Comparison of ENCODE assay signal across 22 cellular contexts in the genomic region with DNA sequence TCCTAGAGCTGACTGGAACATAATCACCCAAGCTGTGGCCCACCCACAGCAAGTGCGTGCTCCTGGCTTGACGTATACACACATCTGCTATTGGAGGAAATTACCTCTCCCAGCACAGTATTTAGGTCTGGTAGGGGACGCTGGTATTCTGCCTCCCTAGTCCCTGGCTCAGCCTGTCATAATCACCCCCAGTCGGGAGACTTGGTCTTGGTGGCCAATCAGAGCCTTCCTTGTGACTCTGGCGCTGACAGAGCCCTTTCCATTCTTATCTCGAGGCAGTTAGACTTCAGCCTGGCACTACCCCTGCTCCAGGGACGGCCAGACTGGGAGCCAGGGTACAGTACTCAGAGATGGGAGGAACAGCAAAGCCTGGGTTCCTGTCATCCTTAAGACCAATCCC. TPM values are rescaled to one million over a fixed set of nuclear protein-coding genes. Genes with fewer than 3 reads are reported as not detected.
DNase-seq lines count a peak whose midpoint lies in the region; ATAC-seq and TF ChIP-seq lines count a peak whose summit lies in the region.
"Had no signal": no experiment of that assay in that cellular context is flagged by ENCODE, and none has a peak within 500 bp of the region (broad histone marks: within the 10 kb centered on the region; RNA-seq: fewer than 3 reads in every experiment).

No MANE protein-coding gene starts in this region.

- WGBS in transverse colon (ENCODE audit: low coverage in 1 of 2), 2 donors = 61% methylated on average over 7 of the region's 7 CpGs; no CpG with 5 or more reads in 1 of the 2 donors

- no peak overlapping the region for H3K27ac ChIP-seq in left ventricle myocardium inferior (replicated peaks)
- no peak overlapping the region for H3K27ac ChIP-seq in WERI-Rb-1
- no peak overlapping the region for H3K27ac ChIP-seq in transverse colon
- H3K27ac ChIP-seq: breast epithelium, neutrophil, PC-9, skin epidermis, testis had no signal

- no peaks in the 10 kb centered on the region for H3K9me3 Mint-ChIP-seq in nephron progenitor cell
- H3K9me3 Mint-ChIP-seq: CD4-positive, alpha-beta memory T cell; T-helper 2 cell treated with Interferon-gamma antibody and Interleukin-4, amounts not matched to agents 5 μg/mL and 100 μg/mL, for 36 hours had no signal

- no peak for DNase-seq in Right ventricle myocardium inferior (ENCODE audit: missing footprints)
- no peak for DNase-seq in left ventricle myocardium inferior
- peak; percentile 36 for DNase-seq in WERI-Rb-1
- peak in 1 of 2 donors; percentile 39 for DNase-seq in left colon
- DNase-seq in transverse colon = peak; percentile 41
- no peak for DNase-seq in nephron progenitor cell
- DNase-seq: activated CD4-positive, alpha-beta T cell treated with anti-CD3 and anti-CD28 coated beads for 4 hours; activated CD8-positive, alpha-beta T cell treated with anti-CD3 and anti-CD28 coated beads, Interleukin-2, amount 10 ng/mL, durations not matched to agents 7 days and 5 days; CD4-positive, alpha-beta memory T cell; Kasumi-1; NCI-H1417 treated with DMSO at 0.1 percent for 48 hours; NCI-H510A treated with DMSO at 0.1 percent for 48 hours; PC-9; SHP77; stimulated activated naive CD8-positive, alpha-beta T cell treated with anti-CD3 and anti-CD28 coated beads, Interleukin-15, Interleukin-2, amounts not matched to agents 100 U/mL and 50 U/mL, for 24 hours; testis had no signal

- H3K36me3 ChIP-seq in left ventricle myocardium inferior = no peaks in the 10 kb centered on the region
- H3K36me3 ChIP-seq in WERI-Rb-1 = no peaks in the 10 kb centered on the region
- H3K36me3 ChIP-seq in transverse colon = no peaks in the 10 kb centered on the region
- H3K36me3 ChIP-seq: breast epithelium, neutrophil had no signal

- H3K27ac Mint-ChIP-seq in nephron progenitor cell = no peak overlapping the region
- H3K27ac Mint-ChIP-seq: activated CD8-positive, alpha-beta T cell treated with anti-CD3 and anti-CD28 coated beads, Interleukin-2, amount 10 ng/mL, durations not matched to agents 7 days and 5 days; activated naive CD8-positive, alpha-beta T cell; CD4-positive, alpha-beta memory T cell; T-helper 2 cell treated with Interferon-gamma antibody and Interleukin-4, amounts not matched to agents 5 μg/mL and 100 μg/mL, for 36 hours had no signal

- peaks cover 68% of the 10 kb centered on the region for H3K27me3 Mint-ChIP-seq in nephron progenitor cell (ENCODE audit: low read depth, poor library complexity)

- ATAC-seq in Right ventricle myocardium inferior = peak; percentile 88
- ATAC-seq in left colon = peak; percentile 67
- ATAC-seq in GM18909 (IDR thresholded peaks at IDR 0.05; ENCODE audit: poor library complexity, unreplicated experiment) = no peak
- ATAC-seq: activated CD8-positive, alpha-beta T cell treated with anti-CD3 and anti-CD28 coated beads, Interleukin-2, amount 10 ng/mL, durations not matched to agents 7 days and 5 days; stimulated activated naive CD8-positive, alpha-beta T cell treated with anti-CD3 and anti-CD28 coated beads, Interleukin-15, Interleukin-2, amounts not matched to agents 100 U/mL and 50 U/mL, for 24 hours had no signal

- no peaks in the 10 kb centered on the region for H3K9me3 ChIP-seq in left ventricle myocardium inferior (replicated peaks)
- no peaks in the 10 kb centered on the region for H3K9me3 ChIP-seq in WERI-Rb-1 (ENCODE audit: severe bottlenecking)
- H3K9me3 ChIP-seq in transverse colon = no peaks in the 10 kb centered on the region
- H3K9me3 ChIP-seq: breast epithelium, neutrophil, testis had no signal

- in situ Hi-C loops in transverse colon (cut with MboI; ENCODE audit: low pct_ligation_motif_present in 1 of 4, low pct_unique_long_range_greater_than_20kb in 1 of 4, low sequenced_read_pairs in 3 of 4) = no loop called here

- H3K4me3 Mint-ChIP-seq in nephron progenitor cell = no peak overlapping the region
- H3K4me3 Mint-ChIP-seq: activated CD8-positive, alpha-beta T cell treated with anti-CD3 and anti-CD28 coated beads, Interleukin-2, amount 10 ng/mL, durations not matched to agents 7 days and 5 days; activated naive CD8-positive, alpha-beta T cell; CD4-positive, alpha-beta memory T cell; T-helper 2 cell treated with Interferon-gamma antibody and Interleukin-4, amounts not matched to agents 5 μg/mL and 100 μg/mL, for 36 hours had no signal

- no peak for TF ChIP-seq POLR2A in transverse colon (IDR thresholded peaks at IDR 0.05)

- peaks cover 17% of the 10 kb centered on the region for H3K4me1 ChIP-seq in left ventricle myocardium inferior
- H3K4me1 ChIP-seq in transverse colon = peaks cover 0 to 18% (median 13%) of the 10 kb centered on the region in 4 donors
- H3K4me1 ChIP-seq: breast epithelium, testis had no signal

- TF ChIP-seq EP300 in transverse colon (IDR thresholded peaks at IDR 0.05; ENCODE audit: low read depth) = no peak

- peaks cover 69% of the 10 kb centered on the region for H3K4me1 Mint-ChIP-seq in nephron progenitor cell

- intact Hi-C loops in Right ventricle myocardium inferior (cut with DNase I) (no loop called here), left ventricle myocardium inferior (cut with micrococcal nuclease) (no loop called here), left colon (cut with DNase I, micrococcal nuclease) (no loop called here), transverse colon (cut with DNase I; ENCODE audit: low total_unique reads) (no loop called here)

- H3K36me3 Mint-ChIP-seq in nephron progenitor cell (ENCODE audit: low read depth) = no peaks in the 10 kb centered on the region
- H3K36me3 Mint-ChIP-seq: activated naive CD8-positive, alpha-beta T cell; CD4-positive, alpha-beta memory T cell had no signal

- TF ChIP-seq CTCF in left ventricle myocardium inferior (IDR thresholded peaks at IDR 0.05; ENCODE audit: borderline replicate concordance) (no peak), WERI-Rb-1 (IDR thresholded peaks at IDR 0.05; ENCODE audit: low read depth, low read length) (no peak), transverse colon (IDR thresholded peaks at IDR 0.05) (no peak), nephron progenitor cell (IDR thresholded peaks at IDR 0.05) (no peak)

- H3K4me3 ChIP-seq in left ventricle myocardium inferior (no peak overlapping the region), WERI-Rb-1 (ENCODE audit: low read depth, low read length) (no peak overlapping the region), transverse colon (no peak overlapping the region)
- H3K4me3 ChIP-seq: breast epithelium, PC-9, skin epidermis, testis had no signal

- peaks cover 30% of the 10 kb centered on the region for H3K27me3 ChIP-seq in left ventricle myocardium inferior (ENCODE audit: low read depth)
- H3K27me3 ChIP-seq in WERI-Rb-1 (ENCODE audit: insufficient read depth, low read depth, severe bottlenecking) = no peaks in the 10 kb centered on the region
- peaks cover 4% of the 10 kb centered on the region for H3K27me3 ChIP-seq in transverse colon
- H3K27me3 ChIP-seq: testis had no signal

RNA-seq across cellular contexts. Expression of gene PRKAG2, which starts 14.3 kb away (rescaled TPM):
- total RNA-seq in Right ventricle myocardium inferior (122 TPM), left ventricle myocardium inferior (130 TPM), left colon (10 to 100 TPM; 46.1 to 54.6 TPM), transverse colon (10 to 100 TPM; 25.1 to 57.8 (median 46.7) TPM)

Comparison
In these comparisons a context has a peak if more than half of its experiments do, and no peak if none do; other contexts are left out.
1. DNase-seq: peak in WERI-Rb-1 (single experiment) and transverse colon (single experiment); none in Right ventricle myocardium inferior (single experiment), left ventricle myocardium inferior (single experiment) and nephron progenitor cell (single experiment).